ENCODE assay signal across 19 cellular contexts in the genomic region with DNA sequence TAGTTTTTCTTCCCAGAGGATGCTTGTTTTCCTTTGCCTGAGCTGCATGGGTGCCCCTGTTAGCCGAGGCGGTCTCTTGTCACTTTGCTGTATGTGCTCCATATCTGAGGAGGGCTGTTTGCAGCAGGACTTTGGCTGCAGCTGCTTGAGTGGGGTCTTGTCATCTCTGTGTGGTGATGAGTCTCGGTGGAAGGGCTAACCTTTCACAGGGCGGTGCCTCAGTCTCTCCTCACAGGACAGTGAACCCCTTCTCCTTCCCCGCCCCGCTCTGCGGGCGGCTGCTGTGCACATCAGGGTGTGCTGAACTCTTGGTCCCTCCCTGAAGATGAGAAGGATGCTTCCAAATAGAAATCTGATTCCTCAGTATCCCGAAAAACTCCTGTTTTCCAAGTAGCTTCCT.
DNase-seq lines count a peak whose midpoint lies in the region; ATAC-seq and TF ChIP-seq lines count a peak whose summit lies in the region.
"Had no signal": no experiment of that assay in that cellular context is flagged by ENCODE, and none has a peak within 500 bp of the region (broad histone marks: within the 10 kb centered on the region; RNA-seq: fewer than 3 reads in every experiment).

No MANE protein-coding gene starts in this region.

- 81 to 82% methylated on average over 7 to 9 of the region's 9 CpGs for WGBS in GM23248 (ENCODE audit: low coverage in 1 of 2, low lambda C conversion rate in 2 of 2, missing lambda C conversion rate in 2 of 2), 2 experiments
- 96 to 97% methylated on average over 9 of the region's 9 CpGs for WGBS in sigmoid colon, 2 donors

- DNase-seq in GM23248 (no peak), Panc1 (ENCODE audit: low read depth, low spot score) (no peak), sigmoid colon (peak; percentile 54), SJCRH30 (no peak), middle frontal gyrus (ENCODE audit: extremely low spot score, low spot score) (no peak), NCI-H146 (lab: John Stamatoyannopoulos, UW) (no peak)
- DNase-seq: activated CD4-positive, alpha-beta T cell treated with anti-CD3 and anti-CD28 coated beads for 1 hour; activated CD8-positive, alpha-beta memory T cell treated with anti-CD3 and anti-CD28 coated beads, Interleukin-2, amount 10 ng/mL, durations not matched to agents 7 days and 5 days; aorta; cortex of kidney; gastrocnemius medialis; left colon; NCI-H1105; NCI-H526; pancreas; T-helper 9 cell had no signal

- H3K4me3 ChIP-seq in GM23248 (peak overlapping the region; percentile 46), Panc1 (ENCODE audit: low read depth in 2 of 2, low read length in 2 of 2) (no peak overlapping the region), sigmoid colon (no peak overlapping the region), SJCRH30 (no peak overlapping the region)
- H3K4me3 ChIP-seq: gastrocnemius medialis, pancreas had no signal

- 0 out of 2 replicates have a peak, but pooled peaks cover 4% of the 10 kb centered on the region for H3K36me3 ChIP-seq in GM23248 (ENCODE audit: low read depth)
- H3K36me3 ChIP-seq in Panc1 (ENCODE audit: control insufficient read depth, insufficient read depth, low read length) = peaks cover 7% of the 10 kb centered on the region; the same call in 1 of the 2 replicates
- no peaks in the 10 kb centered on the region for H3K36me3 ChIP-seq in sigmoid colon
- H3K36me3 ChIP-seq in SJCRH30 = peaks cover 30% of the 10 kb centered on the region
- H3K36me3 ChIP-seq: gastrocnemius medialis, pancreas had no signal

- ATAC-seq in Panc1 (no peak), GM21447 (IDR thresholded peaks at IDR 0.05; ENCODE audit: unreplicated experiment) (no peak)
- ATAC-seq: gastrocnemius medialis, left colon, sciatic nerve had no signal

- no TSS peak for BruUV-seq in Panc1 (replicated peaks; lab: Mats Ljungman, UMichigan)

- H3K9me2 ChIP-seq in GM23248 (ENCODE audit: insufficient read depth) = no peaks in the 10 kb centered on the region

- H3K4me2 ChIP-seq in GM23248 (ENCODE audit: unreplicated experiment) = peak overlapping the region; percentile 82

- peak overlapping the region; percentile 34; the same call in 1 of the 2 replicates for H2AFZ ChIP-seq in GM23248

- H3K27ac ChIP-seq in GM23248 (peak overlapping the region; percentile 99), Panc1 (ENCODE audit: low read length) (peak overlapping the region; percentile 65), sigmoid colon (peak overlapping the region in 2 of 4 donors; percentile 47 to 55), SJCRH30 (no peak overlapping the region)

- TF ChIP-seq CTCF in Panc1 (IDR thresholded peaks at IDR 0.05) (no peak), sigmoid colon (IDR thresholded peaks at IDR 0.05) (no peak)

- H3K9ac ChIP-seq in GM23248 = peak overlapping the region; percentile 83

- in situ Hi-C loops in GM23248 (cut with MboI) (loop anchor here (25.0 kb wide), 1 partner anchor 295 kb away; no protein-coding TSS in a partner anchor), Panc1 (cut with HindIII; ENCODE audit: low pct_unique_long_range_greater_than_20kb, low sequenced_read_pairs) (no loop called here)

- H3K27ac Mint-ChIP-seq in dendritic cell treated with granulocyte-macrophage colony-stimulating factor and Interleukin-4, amounts not matched to agents 40 ng/mL and 50 ng/mL, for 4 days = peak overlapping the region; percentile 24

- H3K4me1 ChIP-seq in GM23248 (ENCODE audit: insufficient read depth) (peaks cover 55% of the 10 kb centered on the region), Panc1 (ENCODE audit: control insufficient read depth, insufficient read depth, low read length) (peaks cover 37% of the 10 kb centered on the region), sigmoid colon (peaks cover 0 to 28% (median 18%) of the 10 kb centered on the region in 4 donors), SJCRH30 (no peaks in the 10 kb centered on the region)

- no peaks in the 10 kb centered on the region for H4K20me1 ChIP-seq in GM23248 (ENCODE audit: insufficient read depth)

- H3K9me3 ChIP-seq in GM23248 (ENCODE audit: low read depth) (no peaks in the 10 kb centered on the region), Panc1 (ENCODE audit: control insufficient read depth, insufficient read depth, low read depth, low read length) (no peaks in the 10 kb centered on the region), sigmoid colon (no peaks in the 10 kb centered on the region), SJCRH30 (replicated peaks) (no peaks in the 10 kb centered on the region)
- H3K9me3 ChIP-seq: gastrocnemius medialis, pancreas had no signal

- CTCF ChIA-PET in Panc1 (lab: Charles Lee) = no interaction called here

- H3K27me3 ChIP-seq in GM23248 (replicated peaks; ENCODE audit: insufficient read depth) (no peaks in the 10 kb centered on the region), Panc1 (ENCODE audit: control insufficient read depth, insufficient read depth, low read length) (no peaks in the 10 kb centered on the region), sigmoid colon (no peaks in the 10 kb centered on the region), SJCRH30 (no peaks in the 10 kb centered on the region)
- H3K27me3 ChIP-seq: gastrocnemius medialis, pancreas had no signal

- TF ChIP-seq POLR2A in sigmoid colon (IDR thresholded peaks at IDR 0.05) = no peak

- no peaks in the 10 kb centered on the region for H3K9me3 Mint-ChIP-seq in dendritic cell treated with granulocyte-macrophage colony-stimulating factor and Interleukin-4, amounts not matched to agents 40 ng/mL and 50 ng/mL, for 4 days

- no peak overlapping the region for H3K4me3 Mint-ChIP-seq in dendritic cell treated with granulocyte-macrophage colony-stimulating factor and Interleukin-4, amounts not matched to agents 40 ng/mL and 50 ng/mL, for 4 days
- H3K4me3 Mint-ChIP-seq: activated CD8-positive, alpha-beta memory T cell treated with anti-CD3 and anti-CD28 coated beads, Interleukin-2, amount 10 ng/mL, durations not matched to agents 7 days and 5 days had no signal

- peaks cover 9% of the 10 kb centered on the region; the same call in 1 of the 2 replicates for H3K79me2 ChIP-seq in GM23248 (ENCODE audit: insufficient read depth)

- intact Hi-C loops in Panc1 (cut with micrococcal nuclease; ENCODE audit: unreplicated experiment) (no loop called here), sigmoid colon (cut with DNase I) (no loop called here)
- intact Hi-C loops in dendritic cell treated with granulocyte-macrophage colony-stimulating factor and Interleukin-4, amounts not matched to agents 40 ng/mL and 50 ng/mL, for 4 days (cut with micrococcal nuclease) = no loop called here

- POLR2A ChIA-PET in Panc1 (lab: Charles Lee) = no interaction called here

- H3K4me1 Mint-ChIP-seq in dendritic cell treated with granulocyte-macrophage colony-stimulating factor and Interleukin-4, amounts not matched to agents 40 ng/mL and 50 ng/mL, for 4 days (ENCODE audit: low read depth) = peaks cover 31% of the 10 kb centered on the region

- TF ChIP-seq EP300 in sigmoid colon (IDR thresholded peaks at IDR 0.05) = no peak

- H3F3A ChIP-seq in GM23248 (ENCODE audit: insufficient read depth) = peaks cover 65% of the 10 kb centered on the region

- peaks cover 9% of the 10 kb centered on the region for H3K36me3 Mint-ChIP-seq in dendritic cell treated with granulocyte-macrophage colony-stimulating factor and Interleukin-4, amounts not matched to agents 40 ng/mL and 50 ng/mL, for 4 days (ENCODE audit: low read depth)

- peaks cover 32% of the 10 kb centered on the region for H3K27me3 Mint-ChIP-seq in dendritic cell treated with granulocyte-macrophage colony-stimulating factor and Interleukin-4, amounts not matched to agents 40 ng/mL and 50 ng/mL, for 4 days
- H3K27me3 Mint-ChIP-seq: activated CD8-positive, alpha-beta memory T cell treated with anti-CD3 and anti-CD28 coated beads, Interleukin-2, amount 10 ng/mL, durations not matched to agents 7 days and 5 days had no signal
